In genomic region chr18:24138281-24138883, GRCh38 we compare ENCODE assay signal across 9 cellular contexts. TPM values are rescaled to one million over a fixed set of nuclear protein-coding genes. Genes with fewer than 3 reads are reported as not detected.
A peak's percentile ranks its signal among the peaks of the same experiment; 100 is the strongest.
DNase-seq lines count a peak whose midpoint lies in the region; ATAC-seq, FAIRE-seq and TF ChIP-seq lines count a peak whose summit lies in the region.
"Had no signal": no experiment of that assay in that cellular context is flagged by ENCODE, and none has a peak within 500 bp of the region (broad histone marks: within the 10 kb centered on the region; RNA-seq: fewer than 3 reads in every experiment).

No MANE protein-coding gene starts in this region.

- DNase-seq in D721Med (ENCODE audit: insufficient read length, low spot score) (no peak), neural crest cell (ENCODE audit: low read depth, low spot score) (no peak), DMS79 (lab: John Stamatoyannopoulos, UW) (no peak), amniotic stem cell (lab: John Stamatoyannopoulos, UW) (no peak), GM13976 (ENCODE audit: low spot score) (no peak)

- ATAC-seq in HG03520 (IDR thresholded peaks at IDR 0.05; ENCODE audit: unreplicated experiment) (peak; percentile 24), GM18505 (IDR thresholded peaks at IDR 0.05; ENCODE audit: unreplicated experiment) (no peak)

- H3K4me3 Mint-ChIP-seq in dendritic cell treated with granulocyte-macrophage colony-stimulating factor and Interleukin-4, amounts not matched to agents 40 ng/mL and 50 ng/mL, for 4 days, result peak overlapping the region; percentile 90
- H3K4me3 Mint-ChIP-seq in neural crest cell, result peak overlapping the region; percentile 97

- H3K9me3 Mint-ChIP-seq in dendritic cell treated with granulocyte-macrophage colony-stimulating factor and Interleukin-4, amounts not matched to agents 40 ng/mL and 50 ng/mL, for 4 days, result no peaks in the 10 kb centered on the region
- peaks cover 8% of the 10 kb centered on the region for H3K9me3 Mint-ChIP-seq in neural crest cell

- peaks cover 14% of the 10 kb centered on the region for H3K27me3 Mint-ChIP-seq in dendritic cell treated with granulocyte-macrophage colony-stimulating factor and Interleukin-4, amounts not matched to agents 40 ng/mL and 50 ng/mL, for 4 days
- H3K27me3 Mint-ChIP-seq in neural crest cell (ENCODE audit: low read depth), result no peaks in the 10 kb centered on the region

- H3K27ac Mint-ChIP-seq in dendritic cell treated with granulocyte-macrophage colony-stimulating factor and Interleukin-4, amounts not matched to agents 40 ng/mL and 50 ng/mL, for 4 days, result peak overlapping the region; percentile 93
- H3K27ac Mint-ChIP-seq in neural crest cell (ENCODE audit: unreplicated experiment), result peak overlapping the region; percentile 94

- in situ Hi-C loops in GM13976 (cut with MboI; ENCODE audit: low sequenced_read_pairs, unreplicated experiment), result no loop called here

- intact Hi-C loops in dendritic cell treated with granulocyte-macrophage colony-stimulating factor and Interleukin-4, amounts not matched to agents 40 ng/mL and 50 ng/mL, for 4 days (cut with micrococcal nuclease), result no loop called here

- peak; percentile 66 for FAIRE-seq in D721Med (lab: Jason Lieb, UNC)
- FAIRE-seq: K562 had no signal

- TF ChIP-seq CTCF in D721Med (IDR thresholded peaks at IDR 0.05; ENCODE audit: insufficient read depth, missing control alignments), result no peak
- no peak for TF ChIP-seq CTCF in neural crest cell (conservative IDR thresholded peaks at IDR 0.05)
- TF ChIP-seq CTCF in GM13976 (IDR thresholded peaks at IDR 0.05; ENCODE audit: borderline replicate concordance, control extremely low read depth, extremely low read depth, insufficient read depth, missing control alignments), result no peak

- H3K4me1 Mint-ChIP-seq in dendritic cell treated with granulocyte-macrophage colony-stimulating factor and Interleukin-4, amounts not matched to agents 40 ng/mL and 50 ng/mL, for 4 days (ENCODE audit: low read depth), result peaks cover 15% of the 10 kb centered on the region
- peaks cover 23% of the 10 kb centered on the region for H3K4me1 Mint-ChIP-seq in neural crest cell

- H3K36me3 Mint-ChIP-seq in dendritic cell treated with granulocyte-macrophage colony-stimulating factor and Interleukin-4, amounts not matched to agents 40 ng/mL and 50 ng/mL, for 4 days (ENCODE audit: low read depth), result no peaks in the 10 kb centered on the region
- H3K36me3 Mint-ChIP-seq in neural crest cell (ENCODE audit: low read depth), result peaks cover 12% of the 10 kb centered on the region

- TF ChIP-seq POLR2A in GM18505 (IDR thresholded peaks at IDR 0.05; ENCODE audit: borderline replicate concordance, extremely low read depth, insufficient read depth, insufficient read length), result no peak

RNA-seq across cellular contexts. Expression of gene CABYR, which starts 0.5 kb away (rescaled TPM):
- 9.5 and 11.0 TPM in 2 replicates for total RNA-seq in neural crest cell
- total RNA-seq: K562 had no signal
